Comparison of ENCODE assay signal across 1 cellular context in the genomic region with DNA sequence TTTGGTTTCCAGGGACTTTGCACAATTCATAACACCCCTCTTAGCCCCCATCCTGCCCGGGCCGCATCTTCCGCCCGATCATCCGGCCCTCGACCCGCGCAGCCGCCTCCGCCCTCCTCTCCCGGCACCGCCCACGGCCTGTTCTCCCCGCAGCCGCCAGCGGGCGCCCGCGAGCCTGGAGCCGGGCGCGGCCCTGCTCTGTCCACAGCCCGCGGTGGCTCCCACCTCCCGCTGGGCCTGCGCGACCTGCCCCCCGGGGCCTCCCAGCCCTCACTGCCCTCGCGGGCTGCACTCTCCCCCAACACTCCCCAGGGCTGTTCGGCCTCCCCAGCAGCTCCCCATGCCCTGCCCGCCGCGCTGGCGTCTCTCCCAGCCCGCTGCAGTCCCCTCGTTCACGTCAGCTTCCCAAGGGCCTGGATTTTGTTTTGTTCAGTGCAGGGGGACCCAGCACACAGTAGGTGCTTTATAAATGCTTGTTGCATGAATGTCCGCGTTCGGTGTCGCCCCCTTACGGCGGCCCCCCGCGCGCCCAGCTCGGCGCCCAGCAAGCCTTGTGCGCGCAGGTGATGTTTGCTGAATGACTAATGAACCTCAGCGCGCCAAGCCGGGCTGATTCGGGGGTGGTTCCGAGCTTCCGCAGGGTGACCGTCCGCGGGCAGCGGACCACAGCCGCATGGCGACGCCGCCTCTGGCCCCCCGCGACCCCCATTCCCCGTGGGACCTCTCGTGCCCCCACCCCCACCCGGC.
TF ChIP-seq lines count a peak whose summit lies in the region.

No MANE protein-coding gene starts in this region.

TF ChIP-seq in HepG2, 621 proteins besides CTCF, POLR2A, EP300 and RAD21 (continued from another document and continues in another):
- TF ChIP-seq, protein P1, sequence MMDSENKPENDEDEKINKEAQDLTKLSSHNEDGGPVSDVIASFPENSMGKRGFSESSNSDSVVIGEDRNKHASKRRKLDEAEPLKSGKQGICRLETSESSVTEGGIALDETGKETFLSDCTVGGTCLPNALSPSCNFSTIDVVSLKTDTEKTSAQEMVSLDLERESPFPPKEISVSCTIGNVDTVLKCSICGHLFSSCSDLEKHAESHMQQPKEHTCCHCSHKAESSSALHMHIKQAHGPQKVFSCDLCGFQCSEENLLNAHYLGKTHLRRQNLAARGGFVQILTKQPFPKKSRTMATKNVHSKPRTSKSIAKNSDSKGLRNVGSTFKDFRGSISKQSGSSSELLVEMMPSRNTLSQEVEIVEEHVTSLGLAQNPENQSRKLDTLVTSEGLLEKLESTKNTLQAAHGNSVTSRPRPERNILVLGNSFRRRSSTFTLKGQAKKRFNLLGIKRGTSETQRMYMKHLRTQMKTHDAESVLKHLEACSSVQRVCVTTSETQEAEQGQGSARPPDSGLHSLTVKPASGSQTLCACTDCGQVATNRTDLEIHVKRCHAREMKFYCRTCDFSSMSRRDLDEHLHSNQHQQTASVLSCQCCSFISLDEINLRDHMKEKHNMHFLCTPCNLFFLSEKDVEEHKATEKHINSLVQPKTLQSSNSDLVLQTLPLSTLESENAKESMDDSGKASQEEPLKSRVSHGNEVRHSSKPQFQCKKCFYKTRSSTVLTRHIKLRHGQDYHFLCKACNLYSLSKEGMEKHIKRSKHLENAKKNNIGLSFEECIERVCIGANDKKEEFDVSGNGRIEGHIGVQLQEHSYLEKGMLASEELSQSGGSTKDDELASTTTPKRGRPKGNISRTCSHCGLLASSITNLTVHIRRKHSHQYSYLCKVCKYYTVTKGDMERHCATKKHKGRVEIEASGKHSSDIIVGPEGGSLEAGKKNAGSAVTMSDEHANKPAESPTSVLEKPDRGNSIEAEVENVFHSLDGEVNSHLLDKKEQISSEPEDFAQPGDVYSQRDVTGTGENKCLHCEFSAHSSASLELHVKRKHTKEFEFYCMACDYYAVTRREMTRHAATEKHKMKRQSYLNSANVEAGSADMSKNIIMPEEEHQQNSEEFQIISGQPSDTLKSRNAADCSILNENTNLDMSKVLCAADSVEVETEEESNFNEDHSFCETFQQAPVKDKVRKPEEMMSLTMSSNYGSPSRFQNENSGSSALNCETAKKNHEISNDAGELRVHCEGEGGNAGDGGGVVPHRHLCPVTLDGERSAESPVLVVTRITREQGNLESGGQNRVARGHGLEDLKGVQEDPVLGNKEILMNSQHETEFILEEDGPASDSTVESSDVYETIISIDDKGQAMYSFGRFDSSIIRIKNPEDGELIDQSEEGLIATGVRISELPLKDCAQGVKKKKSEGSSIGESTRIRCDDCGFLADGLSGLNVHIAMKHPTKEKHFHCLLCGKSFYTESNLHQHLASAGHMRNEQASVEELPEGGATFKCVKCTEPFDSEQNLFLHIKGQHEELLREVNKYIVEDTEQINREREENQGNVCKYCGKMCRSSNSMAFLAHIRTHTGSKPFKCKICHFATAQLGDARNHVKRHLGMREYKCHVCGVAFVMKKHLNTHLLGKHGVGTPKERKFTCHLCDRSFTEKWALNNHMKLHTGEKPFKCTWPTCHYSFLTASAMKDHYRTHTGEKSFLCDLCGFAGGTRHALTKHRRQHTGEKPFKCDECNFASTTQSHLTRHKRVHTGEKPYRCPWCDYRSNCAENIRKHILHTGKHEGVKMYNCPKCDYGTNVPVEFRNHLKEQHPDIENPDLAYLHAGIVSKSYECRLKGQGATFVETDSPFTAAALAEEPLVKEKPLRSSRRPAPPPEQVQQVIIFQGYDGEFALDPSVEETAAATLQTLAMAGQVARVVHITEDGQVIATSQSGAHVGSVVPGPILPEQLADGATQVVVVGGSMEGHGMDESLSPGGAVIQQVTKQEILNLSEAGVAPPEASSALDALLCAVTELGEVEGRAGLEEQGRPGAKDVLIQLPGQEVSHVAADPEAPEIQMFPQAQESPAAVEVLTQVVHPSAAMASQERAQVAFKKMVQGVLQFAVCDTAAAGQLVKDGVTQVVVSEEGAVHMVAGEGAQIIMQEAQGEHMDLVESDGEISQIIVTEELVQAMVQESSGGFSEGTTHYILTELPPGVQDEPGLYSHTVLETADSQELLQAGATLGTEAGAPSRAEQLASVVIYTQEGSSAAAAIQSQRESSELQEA (CRISPR knock-in tag; IDR thresholded peaks at IDR 0.05; ENCODE audit: not compliant biosample characterization): no peak
- 0 out of 2 replicates have a peak, but pooled peaks have one; percentile 35 for TF ChIP-seq ZIK1 (CRISPR knock-in tag; IDR thresholded peaks at IDR 0.05; ENCODE audit: borderline replicate concordance, low read depth)
- 0 out of 2 replicates have a peak, but pooled peaks have one; percentile 62 for TF ChIP-seq ZNF451 (CRISPR knock-in tag; IDR thresholded peaks at IDR 0.05)
- no peak for TF ChIP-seq JARID2 (CRISPR knock-in tag; IDR thresholded peaks at IDR 0.05; ENCODE audit: insufficient replicate concordance)
- TF ChIP-seq SRSF4 (IDR thresholded peaks at IDR 0.05; ENCODE audit: low read depth, low read length, poor library complexity, severe bottlenecking): no peak
- TF ChIP-seq BRCA1 (CRISPR knock-in tag; IDR thresholded peaks at IDR 0.05): no peak
- TF ChIP-seq, protein P2, sequence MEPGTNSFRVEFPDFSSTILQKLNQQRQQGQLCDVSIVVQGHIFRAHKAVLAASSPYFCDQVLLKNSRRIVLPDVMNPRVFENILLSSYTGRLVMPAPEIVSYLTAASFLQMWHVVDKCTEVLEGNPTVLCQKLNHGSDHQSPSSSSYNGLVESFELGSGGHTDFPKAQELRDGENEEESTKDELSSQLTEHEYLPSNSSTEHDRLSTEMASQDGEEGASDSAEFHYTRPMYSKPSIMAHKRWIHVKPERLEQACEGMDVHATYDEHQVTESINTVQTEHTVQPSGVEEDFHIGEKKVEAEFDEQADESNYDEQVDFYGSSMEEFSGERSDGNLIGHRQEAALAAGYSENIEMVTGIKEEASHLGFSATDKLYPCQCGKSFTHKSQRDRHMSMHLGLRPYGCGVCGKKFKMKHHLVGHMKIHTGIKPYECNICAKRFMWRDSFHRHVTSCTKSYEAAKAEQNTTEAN (CRISPR knock-in tag; conservative IDR thresholded peaks at IDR 0.05): 0 out of 2 replicates have a peak, but pooled peaks have one; percentile 17
- TF ChIP-seq TEAD2 (CRISPR knock-in tag; IDR thresholded peaks at IDR 0.05): no peak
- no peak for TF ChIP-seq ZNF510 (CRISPR knock-in tag; IDR thresholded peaks at IDR 0.05; ENCODE audit: low read depth)
- TF ChIP-seq, protein P3, sequence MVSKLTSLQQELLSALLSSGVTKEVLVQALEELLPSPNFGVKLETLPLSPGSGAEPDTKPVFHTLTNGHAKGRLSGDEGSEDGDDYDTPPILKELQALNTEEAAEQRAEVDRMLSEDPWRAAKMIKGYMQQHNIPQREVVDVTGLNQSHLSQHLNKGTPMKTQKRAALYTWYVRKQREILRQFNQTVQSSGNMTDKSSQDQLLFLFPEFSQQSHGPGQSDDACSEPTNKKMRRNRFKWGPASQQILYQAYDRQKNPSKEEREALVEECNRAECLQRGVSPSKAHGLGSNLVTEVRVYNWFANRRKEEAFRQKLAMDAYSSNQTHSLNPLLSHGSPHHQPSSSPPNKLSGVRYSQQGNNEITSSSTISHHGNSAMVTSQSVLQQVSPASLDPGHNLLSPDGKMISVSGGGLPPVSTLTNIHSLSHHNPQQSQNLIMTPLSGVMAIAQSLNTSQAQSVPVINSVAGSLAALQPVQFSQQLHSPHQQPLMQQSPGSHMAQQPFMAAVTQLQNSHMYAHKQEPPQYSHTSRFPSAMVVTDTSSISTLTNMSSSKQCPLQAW (CRISPR knock-in tag; IDR thresholded peaks at IDR 0.05): no peak
- 0 out of 2 replicates have a peak, but pooled peaks have one; percentile 21 for TF ChIP-seq ZNF225 (CRISPR knock-in tag; IDR thresholded peaks at IDR 0.05)
- no peak for TF ChIP-seq ZC3H4 (CRISPR knock-in tag; IDR thresholded peaks at IDR 0.05; ENCODE audit: borderline replicate concordance)
- peak; percentile 60 for TF ChIP-seq ZNF607 (CRISPR knock-in tag; IDR thresholded peaks at IDR 0.05; ENCODE audit: borderline replicate concordance)
- TF ChIP-seq ZFP37 (CRISPR knock-in tag; IDR thresholded peaks at IDR 0.05; ENCODE audit: borderline replicate concordance): no peak
- peak; percentile 70; the same call in 1 of the 2 replicates for TF ChIP-seq ZMYM2 (CRISPR knock-in tag; IDR thresholded peaks at IDR 0.05)
- TF ChIP-seq, protein P4, sequence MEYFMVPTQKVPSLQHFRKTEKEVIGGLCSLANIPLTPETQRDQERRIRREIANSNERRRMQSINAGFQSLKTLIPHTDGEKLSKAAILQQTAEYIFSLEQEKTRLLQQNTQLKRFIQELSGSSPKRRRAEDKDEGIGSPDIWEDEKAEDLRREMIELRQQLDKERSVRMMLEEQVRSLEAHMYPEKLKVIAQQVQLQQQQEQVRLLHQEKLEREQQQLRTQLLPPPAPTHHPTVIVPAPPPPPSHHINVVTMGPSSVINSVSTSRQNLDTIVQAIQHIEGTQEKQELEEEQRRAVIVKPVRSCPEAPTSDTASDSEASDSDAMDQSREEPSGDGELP (IDR thresholded peaks at IDR 0.05; ENCODE audit: borderline replicate concordance, low read depth): no peak
- 0 out of 2 replicates have a peak, but pooled peaks have one; percentile 42 for TF ChIP-seq ZNF589 (CRISPR knock-in tag; conservative IDR thresholded peaks at IDR 0.05)
- TF ChIP-seq, protein P5, sequence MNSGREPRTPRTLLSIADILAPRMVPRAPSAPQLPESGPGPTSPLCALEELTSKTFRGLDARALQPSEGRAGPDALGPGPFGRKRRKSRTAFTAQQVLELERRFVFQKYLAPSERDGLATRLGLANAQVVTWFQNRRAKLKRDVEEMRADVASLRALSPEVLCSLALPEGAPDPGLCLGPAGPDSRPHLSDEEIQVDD (CRISPR knock-in tag; IDR thresholded peaks at IDR 0.05; ENCODE audit: borderline replicate concordance): no peak
- no peak for TF ChIP-seq ZBTB8A (CRISPR knock-in tag; IDR thresholded peaks at IDR 0.05; ENCODE audit: borderline replicate concordance, low read depth)
- no peak for TF ChIP-seq ZNF317 (CRISPR knock-in tag; IDR thresholded peaks at IDR 0.05)
- no peak for TF ChIP-seq ZNF329 (CRISPR knock-in tag; IDR thresholded peaks at IDR 0.05; ENCODE audit: low read depth)
- TF ChIP-seq ZNF30 (CRISPR knock-in tag; IDR thresholded peaks at IDR 0.05): no peak
- TF ChIP-seq RFX3 (CRISPR knock-in tag; IDR thresholded peaks at IDR 0.05): no peak
- no peak for TF ChIP-seq PAF1 (CRISPR knock-in tag; IDR thresholded peaks at IDR 0.05)
- TF ChIP-seq, protein P6, sequence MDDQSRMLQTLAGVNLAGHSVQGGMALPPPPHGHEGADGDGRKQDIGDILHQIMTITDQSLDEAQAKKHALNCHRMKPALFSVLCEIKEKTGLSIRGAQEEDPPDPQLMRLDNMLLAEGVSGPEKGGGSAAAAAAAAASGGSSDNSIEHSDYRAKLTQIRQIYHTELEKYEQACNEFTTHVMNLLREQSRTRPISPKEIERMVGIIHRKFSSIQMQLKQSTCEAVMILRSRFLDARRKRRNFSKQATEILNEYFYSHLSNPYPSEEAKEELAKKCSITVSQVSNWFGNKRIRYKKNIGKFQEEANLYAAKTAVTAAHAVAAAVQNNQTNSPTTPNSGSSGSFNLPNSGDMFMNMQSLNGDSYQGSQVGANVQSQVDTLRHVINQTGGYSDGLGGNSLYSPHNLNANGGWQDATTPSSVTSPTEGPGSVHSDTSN (CRISPR knock-in tag; IDR thresholded peaks at IDR 0.05; ENCODE audit: borderline replicate concordance): no peak
- TF ChIP-seq, protein P7, sequence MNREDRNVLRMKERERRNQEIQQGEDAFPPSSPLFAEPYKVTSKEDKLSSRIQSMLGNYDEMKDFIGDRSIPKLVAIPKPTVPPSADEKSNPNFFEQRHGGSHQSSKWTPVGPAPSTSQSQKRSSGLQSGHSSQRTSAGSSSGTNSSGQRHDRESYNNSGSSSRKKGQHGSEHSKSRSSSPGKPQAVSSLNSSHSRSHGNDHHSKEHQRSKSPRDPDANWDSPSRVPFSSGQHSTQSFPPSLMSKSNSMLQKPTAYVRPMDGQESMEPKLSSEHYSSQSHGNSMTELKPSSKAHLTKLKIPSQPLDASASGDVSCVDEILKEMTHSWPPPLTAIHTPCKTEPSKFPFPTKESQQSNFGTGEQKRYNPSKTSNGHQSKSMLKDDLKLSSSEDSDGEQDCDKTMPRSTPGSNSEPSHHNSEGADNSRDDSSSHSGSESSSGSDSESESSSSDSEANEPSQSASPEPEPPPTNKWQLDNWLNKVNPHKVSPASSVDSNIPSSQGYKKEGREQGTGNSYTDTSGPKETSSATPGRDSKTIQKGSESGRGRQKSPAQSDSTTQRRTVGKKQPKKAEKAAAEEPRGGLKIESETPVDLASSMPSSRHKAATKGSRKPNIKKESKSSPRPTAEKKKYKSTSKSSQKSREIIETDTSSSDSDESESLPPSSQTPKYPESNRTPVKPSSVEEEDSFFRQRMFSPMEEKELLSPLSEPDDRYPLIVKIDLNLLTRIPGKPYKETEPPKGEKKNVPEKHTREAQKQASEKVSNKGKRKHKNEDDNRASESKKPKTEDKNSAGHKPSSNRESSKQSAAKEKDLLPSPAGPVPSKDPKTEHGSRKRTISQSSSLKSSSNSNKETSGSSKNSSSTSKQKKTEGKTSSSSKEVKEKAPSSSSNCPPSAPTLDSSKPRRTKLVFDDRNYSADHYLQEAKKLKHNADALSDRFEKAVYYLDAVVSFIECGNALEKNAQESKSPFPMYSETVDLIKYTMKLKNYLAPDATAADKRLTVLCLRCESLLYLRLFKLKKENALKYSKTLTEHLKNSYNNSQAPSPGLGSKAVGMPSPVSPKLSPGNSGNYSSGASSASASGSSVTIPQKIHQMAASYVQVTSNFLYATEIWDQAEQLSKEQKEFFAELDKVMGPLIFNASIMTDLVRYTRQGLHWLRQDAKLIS (CRISPR knock-in tag; IDR thresholded peaks at IDR 0.05): no peak
- TF ChIP-seq, protein P8, sequence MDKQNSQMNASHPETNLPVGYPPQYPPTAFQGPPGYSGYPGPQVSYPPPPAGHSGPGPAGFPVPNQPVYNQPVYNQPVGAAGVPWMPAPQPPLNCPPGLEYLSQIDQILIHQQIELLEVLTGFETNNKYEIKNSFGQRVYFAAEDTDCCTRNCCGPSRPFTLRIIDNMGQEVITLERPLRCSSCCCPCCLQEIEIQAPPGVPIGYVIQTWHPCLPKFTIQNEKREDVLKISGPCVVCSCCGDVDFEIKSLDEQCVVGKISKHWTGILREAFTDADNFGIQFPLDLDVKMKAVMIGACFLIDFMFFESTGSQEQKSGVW (CRISPR knock-in tag; IDR thresholded peaks at IDR 0.05; ENCODE audit: borderline replicate concordance): no peak
- no peak for TF ChIP-seq JUNB (CRISPR knock-in tag; IDR thresholded peaks at IDR 0.05; ENCODE audit: borderline replicate concordance)
- no peak for TF ChIP-seq GABPA (IDR thresholded peaks at IDR 0.05; ENCODE audit: low read depth, low read length)
- no peak for TF ChIP-seq GABPA (CRISPR knock-in tag; IDR thresholded peaks at IDR 0.05; ENCODE audit: low read depth)
- peak; percentile 37; the same call in 1 of the 2 replicates for TF ChIP-seq ZNF33B (CRISPR knock-in tag; IDR thresholded peaks at IDR 0.05)
- TF ChIP-seq GABPB1 (CRISPR knock-in tag; IDR thresholded peaks at IDR 0.05): peak; percentile 67; the same call in 1 of the 2 replicates
- TF ChIP-seq, protein P9, sequence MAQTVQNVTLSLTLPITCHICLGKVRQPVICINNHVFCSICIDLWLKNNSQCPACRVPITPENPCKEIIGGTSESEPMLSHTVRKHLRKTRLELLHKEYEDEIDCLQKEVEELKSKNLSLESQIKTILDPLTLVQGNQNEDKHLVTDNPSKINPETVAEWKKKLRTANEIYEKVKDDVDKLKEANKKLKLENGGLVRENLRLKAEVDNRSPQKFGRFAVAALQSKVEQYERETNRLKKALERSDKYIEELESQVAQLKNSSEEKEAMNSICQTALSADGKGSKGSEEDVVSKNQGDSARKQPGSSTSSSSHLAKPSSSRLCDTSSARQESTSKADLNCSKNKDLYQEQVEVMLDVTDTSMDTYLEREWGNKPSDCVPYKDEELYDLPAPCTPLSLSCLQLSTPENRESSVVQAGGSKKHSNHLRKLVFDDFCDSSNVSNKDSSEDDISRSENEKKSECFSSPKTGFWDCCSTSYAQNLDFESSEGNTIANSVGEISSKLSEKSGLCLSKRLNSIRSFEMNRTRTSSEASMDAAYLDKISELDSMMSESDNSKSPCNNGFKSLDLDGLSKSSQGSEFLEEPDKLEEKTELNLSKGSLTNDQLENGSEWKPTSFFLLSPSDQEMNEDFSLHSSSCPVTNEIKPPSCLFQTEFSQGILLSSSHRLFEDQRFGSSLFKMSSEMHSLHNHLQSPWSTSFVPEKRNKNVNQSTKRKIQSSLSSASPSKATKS (CRISPR knock-in tag; IDR thresholded peaks at IDR 0.05): no peak
- TF ChIP-seq NFRKB (IDR thresholded peaks at IDR 0.05): no peak
